Comparison of ENCODE assay signal across 22 cellular contexts in genomic region chr17:58357312-58358297, GRCh38. TPM values are rescaled to one million over a fixed set of nuclear protein-coding genes. Genes with fewer than 3 reads are reported as not detected.
DNase-seq lines count a peak whose midpoint lies in the region; ATAC-seq, FAIRE-seq and TF ChIP-seq lines count a peak whose summit lies in the region.
"Had no signal": no experiment of that assay in that cellular context is flagged by ENCODE, and none has a peak within 500 bp of the region (broad histone marks: within the 10 kb centered on the region; RNA-seq: fewer than 3 reads in every experiment).

No MANE protein-coding gene starts in this region.

- H3K27me3 ChIP-seq in HepG2 (ENCODE audit: control insufficient read depth in 1 of 2, insufficient read depth in 2 of 2, low read length in 2 of 2) (no peaks in the 10 kb centered on the region), right lobe of liver (no peaks in the 10 kb centered on the region), GM12878 (replicated peaks in 1 of 2; ENCODE audit: control insufficient read depth in 2 of 2, insufficient read depth in 2 of 2, low read length in 1 of 2) (no peaks in the 10 kb centered on the region), esophagus squamous epithelium (no peaks in the 10 kb centered on the region)
- H3K27me3 ChIP-seq: BLaER1 treated with 17β-estradiol and CSF1 and Interleukin-3, amounts not matched to agents 10 nM and 100 nM had no signal

- no peak overlapping the region for H3K4me3 ChIP-seq in HepG2 (replicated peaks in 1 of 3; ENCODE audit: insufficient read depth in 1 of 3, low read depth in 2 of 3, low read length in 3 of 3)
- no peak overlapping the region for H3K4me3 ChIP-seq in right lobe of liver
- no peak overlapping the region for H3K4me3 ChIP-seq in GM12878
- no peak overlapping the region for H3K4me3 ChIP-seq in esophagus squamous epithelium
- H3K4me3 ChIP-seq: BLaER1 treated with 17β-estradiol and CSF1 and Interleukin-3, amounts not matched to agents 10 nM and 100 nM; GM23248 had no signal

- FAIRE-seq in HepG2 (lab: Jason Lieb, UNC) = no peak
- no peak for FAIRE-seq in GM12878 (lab: Jason Lieb, UNC)
- peak; percentile 83 for FAIRE-seq in urothelium cell line (lab: Jason Lieb, UNC)
- FAIRE-seq: GM12891, GM18507, H54 had no signal

- in situ Hi-C loops in HepG2 (cut with HindIII; ENCODE audit: extremely low pct_ligation_motif_present, low pct_unique_long_range_greater_than_20kb) (no loop called here), GM12878 (cut with MboI) (no loop called here)

- H3K9me3 ChIP-seq in HepG2 (ENCODE audit: low read length) = no peaks in the 10 kb centered on the region
- H3K9me3 ChIP-seq in right lobe of liver = no peaks in the 10 kb centered on the region
- H3K9me3 ChIP-seq in GM12878 (replicated peaks; ENCODE audit: control insufficient read depth, insufficient read depth, low read length) = no peaks in the 10 kb centered on the region
- H3K9me3 ChIP-seq in esophagus squamous epithelium = no peaks in the 10 kb centered on the region
- H3K9me3 ChIP-seq: BLaER1 treated with 17β-estradiol and CSF1 and Interleukin-3, amounts not matched to agents 10 nM and 100 nM had no signal

- H3K4me1 ChIP-seq in HepG2 (ENCODE audit: insufficient read depth, low read length) = peaks cover 60% of the 10 kb centered on the region
- H3K4me1 ChIP-seq in right lobe of liver = peaks cover 0 to 5% (median 0%) of the 10 kb centered on the region in 4 donors
- H3K4me1 ChIP-seq in GM12878 (ENCODE audit: control insufficient read depth, insufficient read depth, low read length) = peaks cover 5% of the 10 kb centered on the region
- peaks cover 0 to 19% (median 7%) of the 10 kb centered on the region in 3 donors for H3K4me1 ChIP-seq in esophagus squamous epithelium

- TF ChIP-seq CTCF in HepG2 (CRISPR knock-in tag; IDR thresholded peaks at IDR 0.05) (no peak), right lobe of liver (IDR thresholded peaks at IDR 0.05) (no peak), GM12878 (IDR thresholded peaks at IDR 0.05 in 2 of 3, conservative IDR thresholded peaks at IDR 0.05 in 1 of 3; ENCODE audit: control insufficient read depth in 2 of 3, extremely low read depth in 1 of 3, insufficient read depth in 1 of 3, low read depth in 3 of 3, low read length in 3 of 3) (no peak), esophagus squamous epithelium (IDR thresholded peaks at IDR 0.05) (no peak)

- CTCF ChIA-PET in HepG2 (lab: Yijun Ruan, JAX; ENCODE audit: low intra/inter-chr PET ratio, low total read pairs) (no interaction called here), GM12878 (lab: Yijun Ruan, JAX) (interaction anchor here (0.6 to 3.7 kb wide), 5 partner anchors 40 to 599 kb away, joined by 3 to 19 read pairs (median 4); partner anchors contain the start of gene RNF43)

- H3K36me3 ChIP-seq in HepG2 (replicated peaks in 1 of 2; ENCODE audit: control insufficient read depth in 1 of 2, insufficient read depth in 2 of 2, low read length in 2 of 2) (peaks cover 59 to 84% of the 10 kb centered on the region in 2 experiments), right lobe of liver (peaks cover 0 to 24% (median 6%) of the 10 kb centered on the region in 4 donors), GM12878 (ENCODE audit: control insufficient read depth in 2 of 2, insufficient read depth in 2 of 2, low read length in 1 of 2) (peaks cover 0 to 24% of the 10 kb centered on the region in 2 experiments; a peak in 3 of 4 replicates), esophagus squamous epithelium (peaks cover 0 to 67% (median 0%) of the 10 kb centered on the region in 3 donors)

- H3K9ac ChIP-seq in HepG2 (ENCODE audit: insufficient read depth, low read depth, low read length) (no peak overlapping the region), GM12878 (ENCODE audit: control insufficient read depth, insufficient read depth, low read length) (no peak overlapping the region)
- H3K9ac ChIP-seq: BLaER1 treated with 17β-estradiol and CSF1 and Interleukin-3, amounts not matched to agents 10 nM and 100 nM; GM23248 had no signal

- H2AFZ ChIP-seq in HepG2 (ENCODE audit: low read length) (no peak overlapping the region), GM12878 (ENCODE audit: control insufficient read depth, low read depth, low read length) (no peak overlapping the region)
- H2AFZ ChIP-seq: GM23248 had no signal

- intact Hi-C loops in HepG2 (cut with micrococcal nuclease; ENCODE audit: unreplicated experiment) = no loop called here
- intact Hi-C loops in right lobe of liver (cut with DNase I) = loop anchor here in 1 of 2 donors (10.0 kb wide), 1 partner anchor 67 kb away; no protein-coding TSS in a partner anchor
- intact Hi-C loops in GM12878 (cut with micrococcal nuclease; ENCODE audit: unreplicated experiment) = no loop called here
- intact Hi-C loops in esophagus squamous epithelium (cut with DNase I) = loop anchor here (10.0 kb wide), 1 partner anchor 157 kb away; the partner anchor contains the start of gene MTMR4

- WGBS in HepG2 (ENCODE audit: low lambda C conversion rate) = 94% methylated on average over 9 of the region's 22 CpGs
- 100% methylated on average over 6 of the region's 22 CpGs for WGBS in right lobe of liver (ENCODE audit: insufficient coverage, low coverage, low lambda C conversion rate, missing lambda C conversion rate)
- WGBS in GM12878 (ENCODE audit: insufficient coverage, insufficient replicate concordance, low lambda C conversion rate, missing lambda C conversion rate) = 66% methylated on average over 22 of the region's 22 CpGs
- WGBS in esophagus squamous epithelium, 2 donors = 93% methylated on average over 11 to 12 of the region's 22 CpGs

- POLR2A ChIA-PET in HepG2 (lab: Yijun Ruan, JAX) (interaction anchor here (1.2 to 3.7 kb wide), 4 partner anchors 12 to 60 kb away, joined by 4 to 15 read pairs (median 4); partner anchors contain the start of gene RNF43), GM12878 (lab: Charles Lee) (interaction anchor here (0.6 kb wide), 2 partner anchors 17 to 41 kb away, joined by 3 to 5 read pairs; no protein-coding TSS in a partner anchor)

- no peaks in the 10 kb centered on the region for H4K20me1 ChIP-seq in HepG2 (ENCODE audit: insufficient read depth, low read length)
- no peaks in the 10 kb centered on the region for H4K20me1 ChIP-seq in GM12878 (ENCODE audit: control insufficient read depth, insufficient read depth)
- H4K20me1 ChIP-seq: BLaER1 treated with 17β-estradiol and CSF1 and Interleukin-3, amounts not matched to agents 10 nM and 100 nM had no signal

- RAD21 ChIA-PET in GM12878 (lab: Charles Lee; ENCODE audit: unreplicated experiment) = no interaction called here

- no TSS peak for BruUV-seq in HepG2 (replicated peaks; lab: Mats Ljungman, UMichigan)
- no TSS peak for BruUV-seq in GM12878 (replicated peaks; lab: Mats Ljungman, UMichigan)

- ATAC-seq in HepG2 (no peak), right lobe of liver (no peak), GM12878 (no peak)
- ATAC-seq in stimulated activated naive CD8-positive, alpha-beta T cell treated with anti-CD3 and anti-CD28 coated beads, Interleukin-15, Interleukin-2, amounts not matched to agents 100 U/mL and 50 U/mL, for 24 hours = no peak
- ATAC-seq: CD8-positive, alpha-beta T cell had no signal

- DNase-seq in HepG2 (ENCODE audit: low spot score) (no peak), right lobe of liver (no peak), GM12878 (ENCODE audit: low read depth, low spot score) (no peak), esophagus squamous epithelium (lab: John Stamatoyannopoulos, UW) (no peak), urothelium cell line (ENCODE audit: low spot score) (no peak), nucleus accumbens (lab: John Stamatoyannopoulos, UW) (no peak), germinal center (ENCODE audit: low spot score) (no peak)
- DNase-seq in stimulated activated naive CD8-positive, alpha-beta T cell treated with anti-CD3 and anti-CD28 coated beads, Interleukin-15, Interleukin-2, amounts not matched to agents 100 U/mL and 50 U/mL, for 24 hours = no peak
- DNase-seq: Calu3; CD8-positive, alpha-beta T cell; DMS 273 treated with DMSO at 0.1 percent for 48 hours; DMS53; DND-41; EL; GM23248; HCEC 1CT had no signal

- TF ChIP-seq RAD21 in HepG2 (CRISPR knock-in tag; IDR thresholded peaks at IDR 0.05) (no peak), GM12878 (IDR thresholded peaks at IDR 0.05; ENCODE audit: insufficient read depth, low read depth, low read length) (no peak)

- peak in 1 of 2 experiments; percentile 22; a peak in 1 of 4 replicates for TF ChIP-seq POLR2A in HepG2 (IDR thresholded peaks at IDR 0.05; ENCODE audit: insufficient read depth in 1 of 2, low read depth in 2 of 2, low read length in 2 of 2)
- TF ChIP-seq POLR2A in right lobe of liver (IDR thresholded peaks at IDR 0.05) = no peak
- TF ChIP-seq POLR2A in GM12878 (IDR thresholded peaks at IDR 0.05; ENCODE audit: low read depth, low read length) = peak; percentile 23; the same call in 1 of the 2 replicates
- TF ChIP-seq POLR2A in esophagus squamous epithelium (IDR thresholded peaks at IDR 0.05) = no peak

- H3K27ac ChIP-seq in HepG2 (ENCODE audit: extremely low read length, insufficient read depth, low read length) = peak overlapping the region; percentile 39
- no peak overlapping the region for H3K27ac ChIP-seq in right lobe of liver
- no peak overlapping the region for H3K27ac ChIP-seq in GM12878 (ENCODE audit: control insufficient read depth, insufficient read depth)
- peak overlapping the region in 3 of 4 donors; percentile 58 to 71 (median 70) for H3K27ac ChIP-seq in esophagus squamous epithelium
- H3K27ac ChIP-seq: BLaER1 treated with 17β-estradiol and CSF1 and Interleukin-3, amounts not matched to agents 10 nM and 100 nM; GM23248 had no signal

- H3K79me2 ChIP-seq in HepG2 (ENCODE audit: insufficient read depth, low read length) = peaks cover 30% of the 10 kb centered on the region
- peaks cover 5% of the 10 kb centered on the region for H3K79me2 ChIP-seq in GM12878 (ENCODE audit: control insufficient read depth, insufficient read depth, low read length)

- H3K4me2 ChIP-seq in HepG2 (ENCODE audit: low read depth, low read length) = no peak overlapping the region
- no peak overlapping the region for H3K4me2 ChIP-seq in GM12878 (ENCODE audit: control insufficient read depth, insufficient read depth)
- H3K4me2 ChIP-seq: BLaER1 treated with 17β-estradiol and CSF1 and Interleukin-3, amounts not matched to agents 10 nM and 100 nM had no signal

- SMC1A ChIA-PET in GM12878 (lab: Charles Lee; ENCODE audit: uncharacterized antibody, unreplicated experiment) = interaction anchor here (7.2 kb wide), 1 partner anchor 57 kb away, joined by 91 read pairs; the partner anchor contains the start of gene RNF43

- TF ChIP-seq EP300 in HepG2 (IDR thresholded peaks at IDR 0.05; ENCODE audit: low read depth in 2 of 2, low read length in 2 of 2) = no peak
- no peak for TF ChIP-seq EP300 in HepG2 (CRISPR knock-in tag; IDR thresholded peaks at IDR 0.05; ENCODE audit: borderline replicate concordance)
- TF ChIP-seq EP300 in GM12878 (IDR thresholded peaks at IDR 0.05; ENCODE audit: borderline replicate concordance in 1 of 2, control insufficient read depth in 1 of 2, low read depth in 2 of 2, low read length in 2 of 2) = no peak

RNA-seq across cellular contexts. Expression of gene SUPT4H1, which starts 5.6 kb away (rescaled TPM):
- total RNA-seq in HepG2 (2016; rRNA removed; fragmentation: Illumina TruSeq; extraction: Trizol) (155 and 252 TPM in 2 replicates), right lobe of liver (10 to 100 TPM; 24.8 to 50.9 (median 37.0) TPM), GM12878 (2014; rRNA removed) (87.9 and 92.8 TPM in 2 replicates), GM12878 (2014; rRNA removed; fragmentation: Illumina TruSeq; extraction: Trizol) (70.4 and 83.8 TPM in 2 replicates), GM12878 (2021) (87.0 and 93.2 TPM in 2 replicates), esophagus squamous epithelium (10 to 100 TPM; 29.9 to 54.9 (median 37.0) TPM)
- total RNA-seq in HepG2 (2016; cell fraction: cytosol; rRNA removed; fragmentation: Illumina TruSeq; extraction: Trizol; ENCODE audit: low read depth) = 72.2 and 76.4 TPM in 2 replicates
- 169 and 290 TPM in 2 replicates for total RNA-seq in HepG2 (2016; cell fraction: insoluble cytoplasmic fraction; rRNA removed; fragmentation: Illumina TruSeq; extraction: Trizol)
- 130 and 134 TPM in 2 replicates for total RNA-seq in HepG2 (2016; cell fraction: membrane; rRNA removed; fragmentation: Illumina TruSeq; extraction: Trizol)
- total RNA-seq in HepG2 (2016; cell fraction: nucleus; rRNA removed; fragmentation: Illumina TruSeq; extraction: Trizol) = 74.4 and 75.7 TPM in 2 replicates
- polyA plus RNA-seq in HepG2 (2011; rRNA removed) (231 and 244 TPM in 2 replicates), GM12878 (2011; rRNA removed) (230 and 240 TPM in 2 replicates), GM12878 (2014; fragmentation: Illumina TruSeq; extraction: Trizol) (98.9 and 112 TPM in 2 replicates), GM12878 (2014; fragmentation: Nextera tagmentation; extraction: Ambion mirVana) (100 to 1,000 TPM; 148 to 293 TPM), GM12878 (2014; rRNA removed) (94.9 and 102 TPM in 2 replicates), GM12878 (2016; fragmentation: Nextera tagmentation; extraction: Ambion mirVana) (100 to 1,000 TPM; 143 to 159 TPM)
- polyA plus RNA-seq in HepG2 (2011; cell fraction: cytosol; rRNA removed) = 148 and 229 TPM in 2 replicates
- polyA plus RNA-seq in HepG2 (2011; cell fraction: nucleus; rRNA removed) = 65.5 and 71.0 TPM in 2 replicates
- polyA plus RNA-seq in HepG2 (2012) = 227 and 249 TPM in 2 replicates
- 105 and 107 TPM in 2 replicates for polyA plus RNA-seq in HepG2 (2016; cell fraction: cytosol; fragmentation: Illumina TruSeq; extraction: Trizol; ENCODE audit: low read depth)
- polyA plus RNA-seq in HepG2 (2016; cell fraction: insoluble cytoplasmic fraction; fragmentation: Illumina TruSeq; extraction: Trizol; ENCODE audit: low read depth) = 309 and 341 TPM in 2 replicates
- 144 and 156 TPM in 2 replicates for polyA plus RNA-seq in HepG2 (2016; cell fraction: membrane; fragmentation: Illumina TruSeq; extraction: Trizol; ENCODE audit: low read depth)
- polyA plus RNA-seq in HepG2 (2016; cell fraction: nucleus; fragmentation: Illumina TruSeq; extraction: Trizol; ENCODE audit: insufficient read depth, low read depth) = 164 and 191 TPM in 2 replicates
- 68.7 and 109 TPM in 2 replicates for polyA minus RNA-seq in HepG2 (2011; rRNA and poly(A)+ RNA removed; ENCODE audit: low replicate concordance)
- polyA minus RNA-seq in HepG2 (2011; cell fraction: cytosol; rRNA and poly(A)+ RNA removed) = 45.1 and 56.8 TPM in 2 replicates
- polyA minus RNA-seq in HepG2 (2011; cell fraction: nucleus; rRNA and poly(A)+ RNA removed) = 51.9 and 61.5 TPM in 2 replicates
- 8.8 and 9.5 TPM in 2 replicates for total RNA-seq in GM12878 (2013; cell fraction: nucleolus; rRNA removed)
- polyA plus RNA-seq in GM12878 (2011; ENCODE audit: low read depth) = 90.2 TPM
- 105 and 107 TPM in 2 replicates for polyA plus RNA-seq in GM12878 (2011; cell fraction: cytosol; rRNA removed)
- polyA plus RNA-seq in GM12878 (2011; cell fraction: nucleus; rRNA removed) = 61.5 and 64.9 TPM in 2 replicates
- 88.7 and 95.3 TPM in 2 replicates for polyA plus RNA-seq in GM12878 (2012)
- 60.9 and 80.0 TPM in 2 replicates for polyA minus RNA-seq in GM12878 (2011; rRNA and poly(A)+ RNA removed)
- polyA minus RNA-seq in GM12878 (2011; cell fraction: cytosol; rRNA and poly(A)+ RNA removed) = 11.5 and 19.8 TPM in 2 replicates
- polyA minus RNA-seq in GM12878 (2011; cell fraction: nucleus; rRNA and poly(A)+ RNA removed) = 5.6 and 14.2 TPM in 2 replicates

RNA-seq across cellular contexts. Expression of gene TSPOAP1, which starts 29.0 kb away (rescaled TPM):
- total RNA-seq in HepG2 (2016; rRNA removed; fragmentation: Illumina TruSeq; extraction: Trizol) (not detected in 2 replicates), right lobe of liver (1 to 10 TPM in 5 of 6 experiments, under 1 TPM in 1; 0.87 to 8.3 (median 3.8) TPM), GM12878 (2014; rRNA removed) (5.6 and 5.7 TPM in 2 replicates), GM12878 (2014; rRNA removed; fragmentation: Illumina TruSeq; extraction: Trizol) (2.8 and 3.6 TPM in 2 replicates), GM12878 (2021) (6.5 and 8.8 TPM in 2 replicates), esophagus squamous epithelium (10 to 100 TPM in 1 of 4 donors, 1 to 10 TPM in 3; 2.9 to 16.0 (median 3.3) TPM)
- total RNA-seq in HepG2 (2016; cell fraction: cytosol; rRNA removed; fragmentation: Illumina TruSeq; extraction: Trizol; ENCODE audit: low read depth) = not detected in 2 replicates
- total RNA-seq in HepG2 (2016; cell fraction: insoluble cytoplasmic fraction; rRNA removed; fragmentation: Illumina TruSeq; extraction: Trizol) = not detected in 2 replicates
- not detected in 2 replicates for total RNA-seq in HepG2 (2016; cell fraction: membrane; rRNA removed; fragmentation: Illumina TruSeq; extraction: Trizol)
- not detected in 2 replicates for total RNA-seq in HepG2 (2016; cell fraction: nucleus; rRNA removed; fragmentation: Illumina TruSeq; extraction: Trizol)
- polyA plus RNA-seq in HepG2 (2011; rRNA removed) (0.25 TPM in 1 of 2 replicates, not detected in the other), GM12878 (2011; rRNA removed) (11.6 and 16.4 TPM in 2 replicates), GM12878 (2014; fragmentation: Illumina TruSeq; extraction: Trizol) (1.2 and 4.2 TPM in 2 replicates), GM12878 (2014; fragmentation: Nextera tagmentation; extraction: Ambion mirVana) (under 1 TPM in 1 of 2 experiments, not detected in 1; 0.58 TPM), GM12878 (2014; rRNA removed) (8.5 and 10.9 TPM in 2 replicates), GM12878 (2016; fragmentation: Nextera tagmentation; extraction: Ambion mirVana) (1 to 10 TPM; 2.2 to 3.2 TPM)
- polyA plus RNA-seq in HepG2 (2011; cell fraction: cytosol; rRNA removed) = 0.03 TPM in 1 of 2 replicates, not detected in the other
- 0.09 and 0.50 TPM in 2 replicates for polyA plus RNA-seq in HepG2 (2011; cell fraction: nucleus; rRNA removed)
- 0.03 TPM in 1 of 2 replicates, not detected in the other for polyA plus RNA-seq in HepG2 (2012)
- polyA plus RNA-seq in HepG2 (2016; cell fraction: cytosol; fragmentation: Illumina TruSeq; extraction: Trizol; ENCODE audit: low read depth) = not detected in 2 replicates
- polyA plus RNA-seq in HepG2 (2016; cell fraction: insoluble cytoplasmic fraction; fragmentation: Illumina TruSeq; extraction: Trizol; ENCODE audit: low read depth) = not detected in 2 replicates
- polyA plus RNA-seq in HepG2 (2016; cell fraction: membrane; fragmentation: Illumina TruSeq; extraction: Trizol; ENCODE audit: low read depth) = not detected in 2 replicates
- polyA plus RNA-seq in HepG2 (2016; cell fraction: nucleus; fragmentation: Illumina TruSeq; extraction: Trizol; ENCODE audit: insufficient read depth, low read depth) = not detected in 2 replicates
- 0.26 TPM in 1 of 2 replicates, not detected in the other for polyA minus RNA-seq in HepG2 (2011; rRNA and poly(A)+ RNA removed; ENCODE audit: low replicate concordance)
- not detected in 2 replicates for polyA minus RNA-seq in HepG2 (2011; cell fraction: cytosol; rRNA and poly(A)+ RNA removed)
- polyA minus RNA-seq in HepG2 (2011; cell fraction: nucleus; rRNA and poly(A)+ RNA removed) = under 0.01 TPM in 1 of 2 replicates, not detected in the other
- 52.4 and 53.8 TPM in 2 replicates for total RNA-seq in GM12878 (2013; cell fraction: nucleolus; rRNA removed)
- 5.7 TPM for polyA plus RNA-seq in GM12878 (2011; ENCODE audit: low read depth)
- 12.2 and 16.5 TPM in 2 replicates for polyA plus RNA-seq in GM12878 (2011; cell fraction: cytosol; rRNA removed)
- 164 and 168 TPM in 2 replicates for polyA plus RNA-seq in GM12878 (2011; cell fraction: nucleus; rRNA removed)
- 9.8 and 14.2 TPM in 2 replicates for polyA plus RNA-seq in GM12878 (2012)
- 7.2 and 17.1 TPM in 2 replicates for polyA minus RNA-seq in GM12878 (2011; rRNA and poly(A)+ RNA removed)
- 6.4 and 6.7 TPM in 2 replicates for polyA minus RNA-seq in GM12878 (2011; cell fraction: cytosol; rRNA and poly(A)+ RNA removed)
- 16.2 and 33.3 TPM in 2 replicates for polyA minus RNA-seq in GM12878 (2011; cell fraction: nucleus; rRNA and poly(A)+ RNA removed)
- total RNA-seq: A172, Calu3, G401 had no signal

RNA-seq across cellular contexts. Expression of gene RNF43, which starts 59.7 kb away (rescaled TPM):
- total RNA-seq in HepG2 (2016; rRNA removed; fragmentation: Illumina TruSeq; extraction: Trizol) (51.4 and 53.4 TPM in 2 replicates), right lobe of liver (10 to 100 TPM in 2 of 6 experiments, 1 to 10 TPM in 4; 1.7 to 11.5 (median 6.0) TPM), GM12878 (2014; rRNA removed) (5.3 and 7.2 TPM in 2 replicates), GM12878 (2014; rRNA removed; fragmentation: Illumina TruSeq; extraction: Trizol) (4.4 and 4.5 TPM in 2 replicates), GM12878 (2021) (6.8 and 8.2 TPM in 2 replicates), esophagus squamous epithelium (10 to 100 TPM in 1 of 4 donors, 1 to 10 TPM in 3; 6.4 to 13.8 (median 8.1) TPM)
- 10.8 and 11.5 TPM in 2 replicates for total RNA-seq in HepG2 (2016; cell fraction: cytosol; rRNA removed; fragmentation: Illumina TruSeq; extraction: Trizol; ENCODE audit: low read depth)
- total RNA-seq in HepG2 (2016; cell fraction: insoluble cytoplasmic fraction; rRNA removed; fragmentation: Illumina TruSeq; extraction: Trizol) = 41.4 and 52.0 TPM in 2 replicates
- total RNA-seq in HepG2 (2016; cell fraction: membrane; rRNA removed; fragmentation: Illumina TruSeq; extraction: Trizol) = 25.5 and 28.6 TPM in 2 replicates
- total RNA-seq in HepG2 (2016; cell fraction: nucleus; rRNA removed; fragmentation: Illumina TruSeq; extraction: Trizol) = 113 and 134 TPM in 2 replicates
- polyA plus RNA-seq in HepG2 (2011; rRNA removed) (29.3 and 31.0 TPM in 2 replicates), GM12878 (2011; rRNA removed) (16.7 and 20.8 TPM in 2 replicates), GM12878 (2014; fragmentation: Illumina TruSeq; extraction: Trizol) (6.6 and 6.7 TPM in 2 replicates), GM12878 (2014; fragmentation: Nextera tagmentation; extraction: Ambion mirVana) (1 to 10 TPM; 1.2 to 1.3 TPM), GM12878 (2014; rRNA removed) (5.8 and 5.9 TPM in 2 replicates), GM12878 (2016; fragmentation: Nextera tagmentation; extraction: Ambion mirVana) (1 to 10 TPM; 4.4 to 5.1 TPM)
- polyA plus RNA-seq in HepG2 (2011; cell fraction: cytosol; rRNA removed) = 18.3 and 25.7 TPM in 2 replicates
- 81.6 and 101 TPM in 2 replicates for polyA plus RNA-seq in HepG2 (2011; cell fraction: nucleus; rRNA removed)
- 35.6 and 44.8 TPM in 2 replicates for polyA plus RNA-seq in HepG2 (2012)
- polyA plus RNA-seq in HepG2 (2016; cell fraction: cytosol; fragmentation: Illumina TruSeq; extraction: Trizol; ENCODE audit: low read depth) = 2.5 and 3.4 TPM in 2 replicates
- polyA plus RNA-seq in HepG2 (2016; cell fraction: insoluble cytoplasmic fraction; fragmentation: Illumina TruSeq; extraction: Trizol; ENCODE audit: low read depth) = 29.8 and 38.5 TPM in 2 replicates
- 10.3 and 11.3 TPM in 2 replicates for polyA plus RNA-seq in HepG2 (2016; cell fraction: membrane; fragmentation: Illumina TruSeq; extraction: Trizol; ENCODE audit: low read depth)
- 110 and 118 TPM in 2 replicates for polyA plus RNA-seq in HepG2 (2016; cell fraction: nucleus; fragmentation: Illumina TruSeq; extraction: Trizol; ENCODE audit: insufficient read depth, low read depth)
- polyA minus RNA-seq in HepG2 (2011; rRNA and poly(A)+ RNA removed; ENCODE audit: low replicate concordance) = 0.12 and 47.2 TPM in 2 replicates
- 17.4 and 23.6 TPM in 2 replicates for polyA minus RNA-seq in HepG2 (2011; cell fraction: cytosol; rRNA and poly(A)+ RNA removed)
- 134 and 180 TPM in 2 replicates for polyA minus RNA-seq in HepG2 (2011; cell fraction: nucleus; rRNA and poly(A)+ RNA removed)
- total RNA-seq in GM12878 (2013; cell fraction: nucleolus; rRNA removed) = 64.7 and 95.6 TPM in 2 replicates
- 0.51 TPM for polyA plus RNA-seq in GM12878 (2011; ENCODE audit: low read depth)
- polyA plus RNA-seq in GM12878 (2011; cell fraction: cytosol; rRNA removed) = 11.2 and 14.7 TPM in 2 replicates
- 36.9 and 40.7 TPM in 2 replicates for polyA plus RNA-seq in GM12878 (2011; cell fraction: nucleus; rRNA removed)
- 1.1 and 1.5 TPM in 2 replicates for polyA plus RNA-seq in GM12878 (2012)
- 24.1 and 28.7 TPM in 2 replicates for polyA minus RNA-seq in GM12878 (2011; rRNA and poly(A)+ RNA removed)
- polyA minus RNA-seq in GM12878 (2011; cell fraction: cytosol; rRNA and poly(A)+ RNA removed) = 3.8 and 4.9 TPM in 2 replicates
- 16.9 and 28.5 TPM in 2 replicates for polyA minus RNA-seq in GM12878 (2011; cell fraction: nucleus; rRNA and poly(A)+ RNA removed)
- total RNA-seq: A172, G401 had no signal

Comparison
In these comparisons a context has a peak if more than half of its experiments do, and no peak if none do; other contexts are left out.
1. H3K27ac ChIP-seq: peak in HepG2 (single experiment) and esophagus squamous epithelium (3 of 4); none in right lobe of liver (0 of 3) and GM12878 (single experiment).
2. Of the 75 proteins assayed by ChIP-seq in both HepG2 and GM12878: peak only in HepG2: ZNF687; only in GM12878: none; in both: none; in neither: 73; mixed calls (peak in some experiments, not most) for 1.